In the genomic region with DNA sequence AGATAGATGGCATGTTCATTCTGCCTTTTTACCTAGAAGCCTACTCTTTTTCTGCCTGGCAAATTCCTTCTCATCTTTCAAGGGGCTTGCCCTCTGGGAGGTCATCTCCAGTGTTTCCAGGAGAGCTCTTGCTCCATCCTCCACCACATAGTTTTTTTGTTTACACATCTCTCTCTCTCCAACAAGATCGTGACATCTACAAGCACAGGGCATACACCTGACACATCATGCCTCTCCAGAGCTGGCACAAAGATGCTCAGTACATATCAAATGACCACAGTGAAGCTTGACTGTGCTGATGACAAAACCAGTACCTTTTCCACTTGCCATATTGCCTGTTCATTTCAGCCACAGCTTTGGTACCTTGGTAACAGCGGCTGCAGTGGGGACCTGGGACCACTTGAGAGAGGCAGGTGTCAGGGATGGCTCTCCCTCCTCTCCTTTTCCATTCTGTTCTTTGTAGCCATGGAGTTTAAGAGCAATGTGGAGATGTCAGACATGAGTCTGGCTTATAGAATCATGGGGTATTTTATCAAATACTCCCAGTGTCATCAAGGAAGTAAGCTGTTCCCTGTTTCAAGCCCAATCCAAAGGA, we compare ENCODE assay signal across 31 cellular contexts. TPM values are rescaled to one million over a fixed set of nuclear protein-coding genes. Genes with fewer than 3 reads are reported as not detected.
DNase-seq lines count a peak whose midpoint lies in the region; ATAC-seq and TF ChIP-seq lines count a peak whose summit lies in the region.
"Had no signal": no experiment of that assay in that cellular context is flagged by ENCODE, and none has a peak within 500 bp of the region (broad histone marks: within the 10 kb centered on the region; RNA-seq: fewer than 3 reads in every experiment).

No MANE protein-coding gene starts in this region.

- H3K27me3 ChIP-seq in heart right ventricle (no peaks in the 10 kb centered on the region), left lung (no peaks in the 10 kb centered on the region), stomach smooth muscle (ENCODE audit: control insufficient read depth in 1 of 2, insufficient read depth in 2 of 2, low read length in 2 of 2) (no peaks in the 10 kb centered on the region), vagina (no peaks in the 10 kb centered on the region)
- H3K27me3 ChIP-seq: BLaER1, breast epithelium had no signal

- DNase-seq in heart right ventricle (no peak), Right ventricle myocardium superior (no peak), NCI-H2196 (lab: John Stamatoyannopoulos, UW; ENCODE audit: unreplicated experiment) (peak; percentile 9), left lung (no peak), vagina (ENCODE audit: extremely low spot score in 2 of 2) (no peak), pons (ENCODE audit: low spot score) (no peak), HCEC 1CT (no peak)
- DNase-seq: ACHN; activated CD4-positive, alpha-beta T cell treated with anti-CD3 and anti-CD28 coated beads for 4 hours; activated naive CD4-positive, alpha-beta T cell treated with anti-CD3 and anti-CD28 coated beads, Interleukin-2, amount 10 ng/mL, durations not matched to agents 7 days and 5 days; amniotic stem cell; Calu3; effector memory CD4-positive, alpha-beta T cell; foreskin keratinocyte; hypothalamus; NCI-H1105; NCI-H2107; NCI-H524 treated with DMSO at 0.1 percent for 48 hours; small intestine; stimulated activated CD4-positive, alpha-beta T cell treated with anti-CD3 and anti-CD28 coated beads, Interleukin-2, amount 100 ng/mL, for 24 hours had no signal

- H3K4me3 ChIP-seq in heart right ventricle, result no peak overlapping the region
- no peak overlapping the region for H3K4me3 ChIP-seq in left lung
- H3K4me3 ChIP-seq in stomach smooth muscle (ENCODE audit: low read length in 2 of 2), result no peak overlapping the region
- no peak overlapping the region for H3K4me3 ChIP-seq in vagina
- H3K4me3 ChIP-seq: BLaER1, breast epithelium, HAP-1 had no signal

- no peak for TF ChIP-seq POLR2A in vagina (IDR thresholded peaks at IDR 0.05)

- H3K27ac ChIP-seq in heart right ventricle, result peak overlapping the region; percentile 6 to 99 (median 94)
- no peak overlapping the region for H3K27ac ChIP-seq in left lung
- peak overlapping the region; percentile 31 for H3K27ac ChIP-seq in stomach smooth muscle (ENCODE audit: low read length)
- H3K27ac ChIP-seq in vagina, result no peak overlapping the region
- H3K27ac ChIP-seq: BLaER1, breast epithelium, foreskin keratinocyte had no signal

- H3K9me3 ChIP-seq in heart right ventricle (no peaks in the 10 kb centered on the region), left lung (no peaks in the 10 kb centered on the region), stomach smooth muscle (ENCODE audit: control insufficient read depth in 2 of 2, low read length in 2 of 2) (no peaks in the 10 kb centered on the region), vagina (no peaks in the 10 kb centered on the region)
- H3K9me3 ChIP-seq: BLaER1, breast epithelium, HAP-1 had no signal

- peaks cover 0 to 61% (median 0%) of the 10 kb centered on the region in 9 donors for H3K36me3 ChIP-seq in heart right ventricle
- H3K36me3 ChIP-seq in left lung, result no peaks in the 10 kb centered on the region
- H3K36me3 ChIP-seq in stomach smooth muscle (ENCODE audit: control insufficient read depth in 2 of 2, insufficient read depth in 2 of 2, low read length in 2 of 2), result peaks cover 2 to 10% of the 10 kb centered on the region in 2 donors
- no peaks in the 10 kb centered on the region for H3K36me3 ChIP-seq in vagina
- H3K36me3 ChIP-seq: BLaER1, breast epithelium, HAP-1 had no signal

- intact Hi-C loops in heart right ventricle (cut with DNase I), result loop anchor here in 1 of 10 donors (5.0 kb wide), 1 partner anchor 85 kb away; no protein-coding TSS in a partner anchor
- intact Hi-C loops in Right ventricle myocardium superior (cut with DNase I), result no loop called here
- intact Hi-C loops in left lung (cut with DNase I), result no loop called here
- intact Hi-C loops in vagina (cut with DNase I), result loop anchor here (5.0 kb wide), 1 partner anchor 90 kb away; no protein-coding TSS in a partner anchor

- no peak for TF ChIP-seq CTCF in heart right ventricle (IDR thresholded peaks at IDR 0.05)
- no peak for TF ChIP-seq CTCF in left lung (IDR thresholded peaks at IDR 0.05)
- TF ChIP-seq CTCF in vagina (IDR thresholded peaks at IDR 0.05), result no peak

- no peak overlapping the region for H3K9ac ChIP-seq in stomach smooth muscle (ENCODE audit: low read length in 2 of 2)
- H3K9ac ChIP-seq: BLaER1 had no signal

- peaks cover 28 to 100% (median 92%) of the 10 kb centered on the region in 9 donors for H3K4me1 ChIP-seq in heart right ventricle
- H3K4me1 ChIP-seq in left lung, result peaks cover 0 to 23% of the 10 kb centered on the region in 2 donors
- peaks cover 68% of the 10 kb centered on the region for H3K4me1 ChIP-seq in stomach smooth muscle (ENCODE audit: control insufficient read depth, insufficient read depth, low read length)
- peaks cover 11% of the 10 kb centered on the region for H3K4me1 ChIP-seq in vagina
- H3K4me1 ChIP-seq: breast epithelium, foreskin keratinocyte, HAP-1 had no signal

- WGBS in heart right ventricle, 2 donors, result 75 to 80% methylated on average over 2 of the region's 2 CpGs

- ATAC-seq in heart right ventricle, result no peak
- ATAC-seq in Right ventricle myocardium superior (ENCODE audit: poor library complexity), result no peak
- ATAC-seq in left lung, result peak; percentile 53
- ATAC-seq: esophagus mucosa had no signal

RNA-seq across cellular contexts. Expression of a gene that starts 15.4 kb away (rescaled TPM):
- total RNA-seq in heart right ventricle, result 100 to 1,000 TPM; 112 to 268 (median 191) TPM
- 100 to 1,000 TPM in 1 of 2 donors, 10 to 100 TPM in 1; 35.1 to 110 TPM for polyA plus RNA-seq in heart right ventricle
- total RNA-seq in Right ventricle myocardium superior, result 114 TPM
- total RNA-seq in left lung, result 10 to 100 TPM in 1 of 2 donors, 1 to 10 TPM in 1; 6.9 to 14.3 TPM
- total RNA-seq in vagina, result 2.5 TPM

RNA-seq across cellular contexts. Expression of a gene that starts 51.9 kb away (rescaled TPM):
- total RNA-seq in heart right ventricle (1 to 10 TPM in 8 of 10 donors, under 1 TPM in 2; 0.26 to 2.2 (median 1.6) TPM), Right ventricle myocardium superior (0.46 TPM), left lung (not detected), vagina (not detected)
- 1 to 10 TPM in 1 of 2 donors, under 1 TPM in 1; 0.07 to 1.3 TPM for polyA plus RNA-seq in heart right ventricle
- total RNA-seq: esophagus mucosa; foreskin keratinocyte; IMR-90; lung microvascular endothelial cell; progenitor cell of endocrine pancreas; RPMI7951; T-helper 2 cell treated with Interferon-gamma antibody and Interleukin-4, amounts not matched to agents 100 ng/mL and 5 ng/mL, for 36 hours; temporal lobe had no signal
- polyA plus RNA-seq: foreskin keratinocyte, IMR-90 had no signal

Comparison
In these comparisons a context has a peak if more than half of its experiments do, and no peak if none do; other contexts are left out.
1. H3K27ac ChIP-seq: peak in heart right ventricle (10 of 10) and stomach smooth muscle (single experiment); none in left lung (0 of 2) and vagina (single experiment).